10 cellular contexts compared by ENCODE assay signal in the genomic region with DNA sequence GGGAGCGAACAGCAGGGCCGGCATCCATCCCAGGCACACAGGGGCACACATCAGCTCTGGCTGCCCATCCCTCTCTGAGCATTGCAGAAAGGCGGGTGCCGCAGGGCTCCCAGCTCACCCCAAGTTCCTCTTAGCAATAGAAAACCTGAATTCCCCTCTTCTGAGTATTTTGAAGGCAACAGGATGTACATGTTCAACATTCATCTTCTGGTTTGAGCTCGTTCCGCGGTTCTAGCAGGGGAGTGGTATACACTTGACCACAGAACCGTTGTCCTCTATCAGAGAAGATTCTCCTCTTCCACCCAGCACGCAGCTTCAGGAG. TPM values are rescaled to one million over a fixed set of nuclear protein-coding genes. Genes with fewer than 3 reads are reported as not detected.
DNase-seq lines count a peak whose midpoint lies in the region; ATAC-seq, FAIRE-seq and TF ChIP-seq lines count a peak whose summit lies in the region.
"Had no signal": no experiment of that assay in that cellular context is flagged by ENCODE, and none has a peak within 500 bp of the region (broad histone marks: within the 10 kb centered on the region; RNA-seq: fewer than 3 reads in every experiment).

No MANE protein-coding gene starts in this region.

- H3K18ac ChIP-seq in H1 (ENCODE audit: extremely low read depth, low read length): peak overlapping the region; percentile 87; the same call in 1 of the 2 replicates

- H2BK12ac ChIP-seq in H1 (ENCODE audit: low read depth, low read length): peak overlapping the region; percentile 55; the same call in 1 of the 2 replicates

- no peak overlapping the region for H4K91ac ChIP-seq in H1 (replicated peaks; ENCODE audit: insufficient read length, low read length)

- peak; percentile 48 for DNase-seq in activated naive CD8-positive, alpha-beta T cell treated with anti-CD3 and anti-CD28 coated beads, Interleukin-2, amount 10 ng/mL, durations not matched to agents 7 days and 5 days
- no peak for DNase-seq in activated naive CD8-positive, alpha-beta T cell treated with anti-CD3 and anti-CD28 coated beads for 36 hours
- DNase-seq in NOMO-1 (lab: John Stamatoyannopoulos, UW; ENCODE audit: unreplicated experiment in 2 of 2) (peak; percentile 26 to 28), H1 (ENCODE audit: low read depth in 1 of 2, low spot score in 2 of 2) (no peak), GM20000 (ENCODE audit: low spot score) (no peak), D341Med (ENCODE audit: low spot score) (no peak), NCI-H2081 (lab: John Stamatoyannopoulos, UW) (no peak)
- no peak for DNase-seq in stimulated activated naive B cell treated with anti-CD40 and anti-IgM and Interleukin-4, amounts not matched to agents 10 μg/mL and 1 μg/mL and 100 μg/mL, for 72 hours
- DNase-seq: GF-D8, T-cell had no signal

- H3K4me3 Mint-ChIP-seq in activated naive CD8-positive, alpha-beta T cell treated with anti-CD3 and anti-CD28 coated beads, Interleukin-2, amount 10 ng/mL, durations not matched to agents 7 days and 5 days: peak overlapping the region; percentile 75
- H3K4me3 Mint-ChIP-seq in activated naive CD8-positive, alpha-beta T cell treated with anti-CD3 and anti-CD28 coated beads for 36 hours: no peak overlapping the region
- H3K4me3 Mint-ChIP-seq in stimulated activated naive B cell treated with anti-CD40 and anti-IgM and Interleukin-4, amounts not matched to agents 10 μg/mL and 1 μg/mL and 100 μg/mL, for 72 hours: no peak overlapping the region
- H3K4me3 Mint-ChIP-seq: T-cell had no signal

- TF ChIP-seq CTCF in H1 (IDR thresholded peaks at IDR 0.05; ENCODE audit: control extremely low read depth in 1 of 3, insufficient read depth in 1 of 3, low read depth in 1 of 3, low read length in 3 of 3) (no peak), GM20000 (IDR thresholded peaks at IDR 0.05; ENCODE audit: extremely low read depth, missing control alignments) (no peak)

- no peak overlapping the region for H4K5ac ChIP-seq in H1 (ENCODE audit: insufficient read length, low read depth, low read length)

- no peaks in the 10 kb centered on the region for H3K36me3 ChIP-seq in H1 (ENCODE audit: control insufficient read depth in 2 of 4, insufficient read depth in 4 of 4, low read length in 3 of 4)

- no peak overlapping the region for H3K27ac ChIP-seq in H1 (ENCODE audit: low read depth, low read length)

- CTCF ChIA-PET in H1 (lab: Charles Lee; ENCODE audit: partially characterized antibody): interaction anchor here (1.0 to 5.1 kb wide), 12 partner anchors 8 to 151 kb away, joined by 3 to 47 read pairs (median 4); no protein-coding TSS in a partner anchor

- H3K27ac Mint-ChIP-seq in activated naive CD8-positive, alpha-beta T cell treated with anti-CD3 and anti-CD28 coated beads, Interleukin-2, amount 10 ng/mL, durations not matched to agents 7 days and 5 days: peak overlapping the region; percentile 71
- no peak overlapping the region for H3K27ac Mint-ChIP-seq in activated naive CD8-positive, alpha-beta T cell treated with anti-CD3 and anti-CD28 coated beads for 36 hours
- no peak overlapping the region for H3K27ac Mint-ChIP-seq in stimulated activated naive B cell treated with anti-CD40 and anti-IgM and Interleukin-4, amounts not matched to agents 10 μg/mL and 1 μg/mL and 100 μg/mL, for 72 hours
- H3K27ac Mint-ChIP-seq: T-cell had no signal

- H2BK5ac ChIP-seq in H1 (ENCODE audit: low read depth, low read length): peak overlapping the region; percentile 10; the same call in 1 of the 2 replicates

- no peaks in the 10 kb centered on the region for H3K9me3 ChIP-seq in H1 (ENCODE audit: insufficient read depth in 2 of 2, low read depth in 1 of 2, low read length in 1 of 2)

- no peak overlapping the region for H3K9ac ChIP-seq in H1 (replicated peaks in 1 of 4; ENCODE audit: extremely low read depth in 1 of 4, low read depth in 3 of 4, low read length in 3 of 4)

- ATAC-seq in activated naive CD8-positive, alpha-beta T cell treated with anti-CD3 and anti-CD28 coated beads, Interleukin-2, amount 10 ng/mL, durations not matched to agents 7 days and 5 days (ENCODE audit: low read depth): peak; percentile 72
- ATAC-seq in stimulated activated naive B cell treated with anti-CD40 and anti-IgM and Interleukin-4, amounts not matched to agents 10 μg/mL and 1 μg/mL and 100 μg/mL, for 72 hours (replicated peaks): peak; percentile 49 to 60
- ATAC-seq: T-cell had no signal

- H2BK120ac ChIP-seq in H1 (replicated peaks; ENCODE audit: low read depth, low read length): no peak overlapping the region

- H3K4me3 ChIP-seq in H1 (ENCODE audit: extremely low read depth in 1 of 4, insufficient read depth in 2 of 4, low read depth in 3 of 4, low read length in 4 of 4): peak overlapping the region in 1 of 4 experiments; percentile 7; a peak in 1 of 8 replicates

- H3K56ac ChIP-seq in H1 (replicated peaks; ENCODE audit: insufficient read length, low read depth, low read length): no peak overlapping the region

- no peak for TF ChIP-seq RAD21 in H1 (IDR thresholded peaks at IDR 0.05 in 1 of 2, conservative IDR thresholded peaks at IDR 0.05 in 1 of 2; ENCODE audit: low read depth in 2 of 2, low read length in 2 of 2)

- H2BK20ac ChIP-seq in H1 (ENCODE audit: low read length): no peak overlapping the region; the same call in 1 of the 2 replicates

- H3K14ac ChIP-seq in H1 (ENCODE audit: insufficient read length): no peak overlapping the region

- H2AFZ ChIP-seq in H1 (ENCODE audit: low read length): no peak overlapping the region

- peaks cover 22% of the 10 kb centered on the region for H3K4me1 Mint-ChIP-seq in activated naive CD8-positive, alpha-beta T cell treated with anti-CD3 and anti-CD28 coated beads, Interleukin-2, amount 10 ng/mL, durations not matched to agents 7 days and 5 days
- peaks cover 15% of the 10 kb centered on the region for H3K4me1 Mint-ChIP-seq in activated naive CD8-positive, alpha-beta T cell treated with anti-CD3 and anti-CD28 coated beads for 36 hours
- H3K4me1 Mint-ChIP-seq in stimulated activated naive B cell treated with anti-CD40 and anti-IgM and Interleukin-4, amounts not matched to agents 10 μg/mL and 1 μg/mL and 100 μg/mL, for 72 hours: peaks cover 21 to 35% of the 10 kb centered on the region in 2 donors

- no peaks in the 10 kb centered on the region for H3K79me2 ChIP-seq in H1 (ENCODE audit: control insufficient read depth in 1 of 2, insufficient read depth in 2 of 2, low read length in 2 of 2)

- no peak overlapping the region for H4K8ac ChIP-seq in H1 (ENCODE audit: extremely low read depth, insufficient read depth, low read length)

- H3K36me3 Mint-ChIP-seq in activated naive CD8-positive, alpha-beta T cell treated with anti-CD3 and anti-CD28 coated beads, Interleukin-2, amount 10 ng/mL, durations not matched to agents 7 days and 5 days: no peaks in the 10 kb centered on the region
- no peaks in the 10 kb centered on the region for H3K36me3 Mint-ChIP-seq in activated naive CD8-positive, alpha-beta T cell treated with anti-CD3 and anti-CD28 coated beads for 36 hours
- no peaks in the 10 kb centered on the region for H3K36me3 Mint-ChIP-seq in stimulated activated naive B cell treated with anti-CD40 and anti-IgM and Interleukin-4, amounts not matched to agents 10 μg/mL and 1 μg/mL and 100 μg/mL, for 72 hours
- H3K36me3 Mint-ChIP-seq: T-cell had no signal

- H3K4me1 ChIP-seq in H1 (replicated peaks in 1 of 4; ENCODE audit: control insufficient read depth in 3 of 4, insufficient read depth in 4 of 4, low read length in 3 of 4): peaks cover 19 to 42% (median 29%) of the 10 kb centered on the region in 4 experiments

- H3K4ac ChIP-seq in H1 (replicated peaks; ENCODE audit: insufficient read length, low read depth, low read length): no peak overlapping the region

- peaks cover 13 to 44% (median 39%) of the 10 kb centered on the region in 4 experiments for H3K27me3 ChIP-seq in H1 (replicated peaks in 1 of 4; ENCODE audit: control insufficient read depth in 3 of 4, extremely low read depth in 1 of 4, insufficient read depth in 3 of 4, low read length in 3 of 4)

- no peak overlapping the region; the same call in 1 of the 2 replicates for H2AK5ac ChIP-seq in H1 (ENCODE audit: low read depth, low read length)

- no peak for FAIRE-seq in H1 (lab: Jason Lieb, UNC)

- H4K20me1 ChIP-seq in H1 (replicated peaks in 1 of 2; ENCODE audit: control insufficient read depth in 1 of 2, insufficient read depth in 2 of 2, low read length in 2 of 2): no peaks in the 10 kb centered on the region

- POLR2A ChIA-PET in activated naive CD8-positive, alpha-beta T cell treated with anti-CD3 and anti-CD28 coated beads, Interleukin-2, amount 10 ng/mL, durations not matched to agents 7 days and 5 days (lab: Charles Lee): interaction anchor here (0.6 to 2.6 kb wide), 8 partner anchors 20 to 578 kb away, joined by 3 to 12 read pairs (median 4); partner anchors contain the start of gene CCSAP
- POLR2A ChIA-PET in H1 (lab: Charles Lee; ENCODE audit: partially characterized antibody): interaction anchor here (0.9 to 6.9 kb wide), 8 partner anchors 9 to 98 kb away, joined by 3 to 48 read pairs (median 3); partner anchors contain the start of genes ACTA1 and NUP133

- H3K23ac ChIP-seq in H1 (ENCODE audit: insufficient read length): no peak overlapping the region

- no peaks in the 10 kb centered on the region for H3K79me1 ChIP-seq in H1 (ENCODE audit: low read depth, low read length)

- no peak overlapping the region; the same call in 1 of the 2 replicates for H2BK15ac ChIP-seq in H1 (ENCODE audit: low read length)

- no peaks in the 10 kb centered on the region for H3K9me3 Mint-ChIP-seq in activated naive CD8-positive, alpha-beta T cell treated with anti-CD3 and anti-CD28 coated beads, Interleukin-2, amount 10 ng/mL, durations not matched to agents 7 days and 5 days
- no peaks in the 10 kb centered on the region for H3K9me3 Mint-ChIP-seq in activated naive CD8-positive, alpha-beta T cell treated with anti-CD3 and anti-CD28 coated beads for 36 hours
- no peaks in the 10 kb centered on the region for H3K9me3 Mint-ChIP-seq in stimulated activated naive B cell treated with anti-CD40 and anti-IgM and Interleukin-4, amounts not matched to agents 10 μg/mL and 1 μg/mL and 100 μg/mL, for 72 hours
- H3K9me3 Mint-ChIP-seq: T-cell had no signal

- TF ChIP-seq EP300 in H1 (IDR thresholded peaks at IDR 0.05; ENCODE audit: borderline replicate concordance in 1 of 2, low read depth in 2 of 2, low read length in 2 of 2): no peak

- peak overlapping the region; percentile 21 to 36; a peak in 2 of 4 replicates for H3K4me2 ChIP-seq in H1 (ENCODE audit: insufficient read depth in 1 of 2, low read depth in 2 of 2, low read length in 2 of 2)

- H3K23me2 ChIP-seq in H1 (ENCODE audit: low read depth, low read length): peaks cover 11% of the 10 kb centered on the region; the same call in 1 of the 2 replicates

- no peak for TF ChIP-seq POLR2A in H1 (IDR thresholded peaks at IDR 0.05; ENCODE audit: control extremely low read depth in 1 of 2, low read depth in 2 of 2, low read length in 2 of 2)

- 69% methylated on average over 7 of the region's 9 CpGs; no CpG with 5 or more reads in 1 of the 2 experiments for WGBS in H1 (ENCODE audit: extremely low coverage in 1 of 2, insufficient coverage in 1 of 2, insufficient read length in 1 of 2, insufficient replicate concordance in 2 of 2, low coverage in 1 of 2, low lambda C conversion rate in 2 of 2, missing lambda C conversion rate in 1 of 2), 2 experiments

- H3K27me3 Mint-ChIP-seq in activated naive CD8-positive, alpha-beta T cell treated with anti-CD3 and anti-CD28 coated beads, Interleukin-2, amount 10 ng/mL, durations not matched to agents 7 days and 5 days: peaks cover 38% of the 10 kb centered on the region
- H3K27me3 Mint-ChIP-seq in activated naive CD8-positive, alpha-beta T cell treated with anti-CD3 and anti-CD28 coated beads for 36 hours: peaks cover 74% of the 10 kb centered on the region
- peaks cover 44 to 51% of the 10 kb centered on the region in 2 donors for H3K27me3 Mint-ChIP-seq in stimulated activated naive B cell treated with anti-CD40 and anti-IgM and Interleukin-4, amounts not matched to agents 10 μg/mL and 1 μg/mL and 100 μg/mL, for 72 hours

RNA-seq across cellular contexts. Expression of gene ACTA1, which starts 23.6 kb away (rescaled TPM):
- total RNA-seq in activated naive CD8-positive, alpha-beta T cell treated with anti-CD3 and anti-CD28 coated beads, Interleukin-2, amount 10 ng/mL, durations not matched to agents 7 days and 5 days: not detected
- total RNA-seq in activated naive CD8-positive, alpha-beta T cell treated with anti-CD3 and anti-CD28 coated beads for 36 hours: not detected
- total RNA-seq in H1 (2021; fragmentation: NEBNext Ultra II Directional; extraction: Animal tissue kit (Norgen Biotek cat#: 25700)): 56.2 and 58.2 TPM in 2 replicates
- 23.5 and 49.6 TPM in 2 replicates for polyA plus RNA-seq in H1 (2011; rRNA removed)
- 29.2 TPM for polyA plus RNA-seq in H1 (2011; cell fraction: cytosol; rRNA removed)
- 34.0 TPM for polyA plus RNA-seq in H1 (2011; cell fraction: nucleus; rRNA removed)
- 27.7 to 38.9 TPM (median 29.2 TPM) in 4 replicates for polyA plus RNA-seq in H1 (2012, experiment 1 of 2)
- 32.8 TPM for polyA plus RNA-seq in H1 (2012, experiment 2 of 2)
- polyA plus RNA-seq in H1 (2013, experiment 1 of 2): 60.4 TPM
- 60.9 TPM for polyA plus RNA-seq in H1 (2013, experiment 2 of 2)
- polyA minus RNA-seq in H1 (2011; rRNA and poly(A)+ RNA removed): 9.3 and 14.8 TPM in 2 replicates
- polyA minus RNA-seq in H1 (2011; cell fraction: cytosol; rRNA and poly(A)+ RNA removed): 31.8 TPM
- 13.7 TPM for polyA minus RNA-seq in H1 (2011; cell fraction: nucleus; rRNA and poly(A)+ RNA removed)

Comparison
In these comparisons a context has a peak if more than half of its experiments do, and no peak if none do; other contexts are left out.
1. DNase-seq: peak in activated naive CD8-positive, alpha-beta T cell treated with anti-CD3 and anti-CD28 coated beads, Interleukin-2, amount 10 ng/mL, durations not matched to agents 7 days and 5 days (single experiment) and NOMO-1 (2 of 2); none in activated naive CD8-positive, alpha-beta T cell treated with anti-CD3 and anti-CD28 coated beads for 36 hours (single experiment), H1 (0 of 2), stimulated activated naive B cell treated with anti-CD40 and anti-IgM and Interleukin-4, amounts not matched to agents 10 μg/mL and 1 μg/mL and 100 μg/mL, for 72 hours (single experiment), GM20000 (single experiment), D341Med (single experiment) and NCI-H2081 (0 of 2).
2. RNA of gene ACTA1, which starts 23.6 kb away (total RNA-seq): 56.2 to 58.2 TPM in H1; not detected in activated naive CD8-positive, alpha-beta T cell treated with anti-CD3 and anti-CD28 coated beads for 36 hours and not detected in activated naive CD8-positive, alpha-beta T cell treated with anti-CD3 and anti-CD28 coated beads, Interleukin-2, amount 10 ng/mL, durations not matched to agents 7 days and 5 days; every median in the first group is over 10 times any median in the second.